Comparison of ENCODE assay signal across 17 cellular contexts in the genomic region with DNA sequence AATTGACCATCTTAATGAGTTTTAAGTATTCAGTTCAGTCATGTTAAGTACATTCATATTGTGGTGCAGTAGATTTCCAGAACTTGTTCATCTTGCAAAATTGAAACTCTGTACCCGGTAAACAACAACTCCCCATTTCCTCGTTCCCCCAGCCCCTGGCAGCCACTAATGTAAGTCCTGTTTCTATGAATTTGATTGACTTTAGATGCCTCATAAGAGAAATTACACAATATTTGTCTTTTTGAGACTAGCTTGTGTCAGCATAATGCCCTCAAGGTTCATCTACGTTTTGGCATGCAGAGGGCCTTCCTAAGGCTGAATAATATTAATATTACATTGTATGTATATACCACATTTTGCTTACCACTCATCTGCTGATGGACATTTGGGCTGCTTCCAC.
"Had no signal": no experiment of that assay in that cellular context is flagged by ENCODE, and none has a peak within 500 bp of the region (broad histone marks: within the 10 kb centered on the region; RNA-seq: fewer than 3 reads in every experiment).

No MANE protein-coding gene starts in this region.

- H3K27me3 Mint-ChIP-seq: activated naive CD8-positive, alpha-beta T cell treated with anti-CD3 and anti-CD28 coated beads, Interleukin-2, amount 10 ng/mL, durations not matched to agents 7 days and 5 days; stimulated activated naive CD8-positive, alpha-beta T cell treated with anti-CD3 and anti-CD28 coated beads, Interleukin-15, Interleukin-2, amounts not matched to agents 100 ng/mL and 50 ng/mL, for 24 hours had no signal

- H3K27ac Mint-ChIP-seq: activated naive CD8-positive, alpha-beta T cell treated with anti-CD3 and anti-CD28 coated beads, Interleukin-2, amount 10 ng/mL, durations not matched to agents 7 days and 5 days; nephron progenitor cell; stimulated activated naive CD8-positive, alpha-beta T cell treated with anti-CD3 and anti-CD28 coated beads, Interleukin-15, Interleukin-2, amounts not matched to agents 100 ng/mL and 50 ng/mL, for 24 hours had no signal

- DNase-seq: activated CD4-positive, CD25-positive, alpha-beta regulatory T cell treated with anti-CD3 and anti-CD28 coated beads, Interleukin-2, amount 50 U/mL, for 72 hours; activated gamma-delta T cell; activated naive CD8-positive, alpha-beta T cell treated with anti-CD3 and anti-CD28 coated beads, Interleukin-2, amount 10 ng/mL, durations not matched to agents 7 days and 5 days; activated T-cell treated with anti-CD3 and anti-CD28 coated beads for 4 hours; aorta; dorsolateral prefrontal cortex; esophagus squamous epithelium; foreskin keratinocyte; head of caudate nucleus; left colon; nephron progenitor cell; stimulated activated CD4-positive, alpha-beta T cell treated with anti-CD3 and anti-CD28 coated beads, Interleukin-4, amount 100 ng/mL, for 1 hour; stimulated activated CD8-positive, alpha-beta memory T cell treated with anti-CD3 and anti-CD28 coated beads, Interleukin-4, amount 100 ng/mL, for 48 hours; testis had no signal

- H3K4me3 Mint-ChIP-seq: activated naive CD8-positive, alpha-beta T cell treated with anti-CD3 and anti-CD28 coated beads, Interleukin-2, amount 10 ng/mL, durations not matched to agents 7 days and 5 days; nephron progenitor cell; stimulated activated naive CD8-positive, alpha-beta T cell treated with anti-CD3 and anti-CD28 coated beads, Interleukin-15, Interleukin-2, amounts not matched to agents 100 ng/mL and 50 ng/mL, for 24 hours had no signal

- H3K9me3 ChIP-seq: testis had no signal

- H3K4me3 ChIP-seq: breast epithelium, dorsolateral prefrontal cortex, esophagus squamous epithelium, testis had no signal

- H3K27me3 ChIP-seq: breast epithelium, dorsolateral prefrontal cortex, esophagus squamous epithelium, foreskin keratinocyte, testis had no signal

- FAIRE-seq: endometrium had no signal

- H3K4me1 ChIP-seq: breast epithelium, esophagus squamous epithelium, foreskin keratinocyte, testis had no signal

- ATAC-seq: foreskin keratinocyte, left colon had no signal

- H3K4me1 Mint-ChIP-seq: nephron progenitor cell had no signal

- H3K27ac ChIP-seq: breast epithelium, dorsolateral prefrontal cortex, esophagus squamous epithelium, foreskin keratinocyte, testis had no signal
